In genomic region chr20:59004763-59005522, GRCh38 we compare ENCODE assay signal across 8 cellular contexts. TPM values are rescaled to one million over a fixed set of nuclear protein-coding genes. Genes with fewer than 3 reads are reported as not detected.
DNase-seq lines count a peak whose midpoint lies in the region; ATAC-seq and TF ChIP-seq lines count a peak whose summit lies in the region.

No MANE protein-coding gene starts in this region.

- H3K4me3 ChIP-seq in lower lobe of right lung = peak overlapping the region; percentile 91

- no peaks in the 10 kb centered on the region for H3K27me3 ChIP-seq in lower lobe of right lung (ENCODE audit: low read depth)

- ATAC-seq in HG02759 (IDR thresholded peaks at IDR 0.05; ENCODE audit: unreplicated experiment) = peak; percentile 69
- ATAC-seq in lower lobe of right lung = peak; percentile 65 to 82

- intact Hi-C loops in lower lobe of right lung (cut with DNase I) = no loop called here

- H3K4me1 ChIP-seq in lower lobe of right lung = peaks cover 55% of the 10 kb centered on the region

- no peaks in the 10 kb centered on the region for H3K9me3 ChIP-seq in lower lobe of right lung

- peak overlapping the region; percentile 82 for H3K27ac ChIP-seq in angular gyrus (ENCODE audit: low read depth, low read length)
- peak overlapping the region; percentile 94 for H3K27ac ChIP-seq in lower lobe of right lung

- H3K36me3 ChIP-seq in lower lobe of right lung = peaks cover 37% of the 10 kb centered on the region

- peak; percentile 29 for DNase-seq in activated CD8-positive, alpha-beta memory T cell treated with anti-CD3 and anti-CD28 coated beads, Interleukin-2, amount 50 U/mL, for 4 hours
- no peak for DNase-seq in activated CD8-positive, alpha-beta memory T cell treated with anti-CD3 and anti-CD28 coated beads for 24 hours
- DNase-seq in NOMO-1 treated with DMSO at 0.1 percent for 48 hours (lab: John Stamatoyannopoulos, UW; ENCODE audit: unreplicated experiment) (peak; percentile 90), lower lobe of right lung (peak; percentile 87), EL (no peak), HuH-7 (ENCODE audit: low spot score) (no peak)

- no peak for TF ChIP-seq CTCF in lower lobe of right lung (IDR thresholded peaks at IDR 0.05)

RNA-seq across cellular contexts. Expression of gene CTSZ, which starts 2.1 kb away (rescaled TPM):
- total RNA-seq in lower lobe of right lung = 533 TPM

RNA-seq across cellular contexts. Expression of gene TUBB1, which starts 14.3 kb away (rescaled TPM):
- total RNA-seq in lower lobe of right lung = 6.5 TPM

RNA-seq across cellular contexts. Expression of gene NELFCD, which starts 23.9 kb away (rescaled TPM):
- 54.1 TPM for total RNA-seq in lower lobe of right lung

RNA-seq across cellular contexts. Expression of gene ATP5F1E, which starts 27.2 kb away (rescaled TPM):
- total RNA-seq in lower lobe of right lung = 73.8 TPM

RNA-seq across cellular contexts. Expression of gene PRELID3B, which starts 37.6 kb away (rescaled TPM):
- total RNA-seq in lower lobe of right lung = 43.0 TPM

Comparison
In these comparisons a context has a peak if more than half of its experiments do, and no peak if none do; other contexts are left out.
1. DNase-seq: peak in activated CD8-positive, alpha-beta memory T cell treated with anti-CD3 and anti-CD28 coated beads, Interleukin-2, amount 50 U/mL, for 4 hours (single experiment), NOMO-1 treated with DMSO at 0.1 percent for 48 hours (single experiment) and lower lobe of right lung (single experiment); none in activated CD8-positive, alpha-beta memory T cell treated with anti-CD3 and anti-CD28 coated beads for 24 hours (single experiment), EL (single experiment) and HuH-7 (single experiment).